In genomic region chr12:100554608-100555077, GRCh38 we compare ENCODE assay signal across 8 cellular contexts. TPM values are rescaled to one million over a fixed set of nuclear protein-coding genes. Genes with fewer than 3 reads are reported as not detected.
DNase-seq lines count a peak whose midpoint lies in the region; ATAC-seq, FAIRE-seq and TF ChIP-seq lines count a peak whose summit lies in the region.

No MANE protein-coding gene starts in this region.

- ATAC-seq in Right ventricle myocardium inferior: peak; percentile 73
- ATAC-seq in pancreas: peak; percentile 95 to 98 (median 96)
- no peak for ATAC-seq in HG03025 (IDR thresholded peaks at IDR 0.05; ENCODE audit: low FRiP score, unreplicated experiment)

- no peaks in the 10 kb centered on the region for H3K36me3 ChIP-seq in pancreas

- peak; percentile 62 to 91 (median 76) for TF ChIP-seq CTCF in pancreas (IDR thresholded peaks at IDR 0.05)

- no peak overlapping the region for H3K4me3 ChIP-seq in pancreas

- FAIRE-seq in pancreas (lab: Jason Lieb, UNC): peak; percentile 97

- intact Hi-C loops in Right ventricle myocardium inferior (cut with DNase I) (loop anchor here (2.0 to 5.0 kb wide), 2 partner anchors 206 to 322 kb away; no protein-coding TSS in a partner anchor), cardiac septum (cut with DNase I) (loop anchor here (5.0 kb wide), 2 partner anchors 207 to 322 kb away; no protein-coding TSS in a partner anchor), pancreas (cut with DNase I) (loop anchor here in 1 of 3 donors (10.0 kb wide), 1 partner anchor 320 kb away; no protein-coding TSS in a partner anchor)

- WGBS in pancreas, 2 donors: 0% methylated on average over 1 of the region's 1 CpG

- H3K4me1 ChIP-seq in pancreas: peaks cover 6 to 11% (median 9%) of the 10 kb centered on the region in 3 donors

- DNase-seq in Right ventricle myocardium inferior (ENCODE audit: missing footprints): no peak
- DNase-seq in cardiac septum (ENCODE audit: low spot score): no peak
- DNase-seq in NCI-H1694 treated with DMSO at 0.1 percent for 48 hours (lab: John Stamatoyannopoulos, UW): peak; percentile 72
- peak; percentile 21 to 79 for DNase-seq in SW 1271 (lab: John Stamatoyannopoulos, UW)
- peak; percentile 85 for DNase-seq in foreskin melanocyte
- peak in 3 of 6 donors; percentile 26 to 43 (median 29) for DNase-seq in pancreas
- DNase-seq in activated naive CD4-positive, alpha-beta T cell (lab: John Stamatoyannopoulos, UW): no peak

- no peak overlapping the region for H3K27ac ChIP-seq in pancreas

- no peaks in the 10 kb centered on the region for H3K27me3 ChIP-seq in pancreas

- no peaks in the 10 kb centered on the region for H3K9me3 ChIP-seq in pancreas

RNA-seq across cellular contexts. Expression of gene GAS2L3, which starts 18.8 kb away (rescaled TPM):
- total RNA-seq in Right ventricle myocardium inferior (2.7 TPM), cardiac septum (2.8 TPM), pancreas (1 to 10 TPM in 3 of 6 donors, under 1 TPM in 3; 0.56 to 5.5 (median 1.3) TPM)
- under 1 TPM; 0.61 to 0.76 TPM for polyA plus RNA-seq in pancreas

Comparison
In these comparisons a context has a peak if more than half of its experiments do, and no peak if none do; other contexts are left out.
1. DNase-seq: peak in NCI-H1694 treated with DMSO at 0.1 percent for 48 hours (single experiment), SW 1271 (2 of 2) and foreskin melanocyte (single experiment); none in Right ventricle myocardium inferior (single experiment), cardiac septum (single experiment) and activated naive CD4-positive, alpha-beta T cell (0 of 4).